Comparison of ENCODE assay signal across 10 cellular contexts in genomic region chr17:60741031-60741430, GRCh38.
"Had no signal": no experiment of that assay in that cellular context is flagged by ENCODE, and none has a peak within 500 bp of the region (broad histone marks: within the 10 kb centered on the region; RNA-seq: fewer than 3 reads in every experiment).

No MANE protein-coding gene starts in this region.

- H3K4me3 ChIP-seq: GM23248, HAP-1 had no signal

- FAIRE-seq: HTR-8/SVneo had no signal

- ATAC-seq: HCT116 had no signal

- H3K9me3 ChIP-seq: HAP-1 had no signal

- H3K27ac ChIP-seq: GM23248 had no signal

- H2AFZ ChIP-seq: GM23248 had no signal

- DNase-seq: GM23248, GOT3, H7, HFFc6, IMR-90, Kasumi-1, KBM-7 had no signal

- H3K9ac ChIP-seq: GM23248 had no signal

- H3K36me3 ChIP-seq: HAP-1 had no signal
